20 cellular contexts compared by ENCODE assay signal in the genomic region with DNA sequence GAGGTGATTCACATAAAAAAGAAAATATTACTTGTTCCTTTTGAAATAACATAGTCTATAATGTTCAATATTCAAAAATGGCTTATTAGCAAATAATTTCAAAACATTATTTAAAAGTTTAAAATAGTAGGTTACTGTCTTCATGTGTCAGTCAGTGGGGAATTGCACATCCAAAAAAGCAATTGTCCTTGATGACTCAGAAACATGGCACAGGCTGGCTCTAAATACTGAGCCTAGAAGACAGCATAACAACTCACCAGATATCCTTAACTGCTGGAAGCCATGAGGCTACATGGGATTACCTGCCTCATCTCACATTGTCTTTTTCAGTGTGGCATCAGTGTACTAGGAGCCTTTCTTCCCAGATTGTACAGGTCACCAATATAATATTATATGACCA.
"Had no signal": no experiment of that assay in that cellular context is flagged by ENCODE, and none has a peak within 500 bp of the region (broad histone marks: within the 10 kb centered on the region; RNA-seq: fewer than 3 reads in every experiment).

No MANE protein-coding gene starts in this region.

- ATAC-seq: activated naive CD4-positive, alpha-beta T cell treated with anti-CD3 and anti-CD28 coated beads, Interleukin-2, amount 50 U/mL, for 72 hours; activated T-helper 17 cell treated with anti-CD3 and anti-CD28 coated beads, Interleukin-2, amount 50 U/mL, for 72 hours; gastrocnemius medialis; left ventricle myocardium superior; natural killer cell had no signal

- H3K4me1 ChIP-seq: adrenal gland, breast epithelium, gastrocnemius medialis, spleen, testis, uterus had no signal

- FAIRE-seq: TTC549 had no signal

- H3K27ac ChIP-seq: adrenal gland, breast epithelium, gastrocnemius medialis, spleen, testis, uterus had no signal

- H3K36me3 ChIP-seq: adrenal gland, breast epithelium, gastrocnemius medialis, spleen, uterus had no signal

- H3K4me3 ChIP-seq: adrenal gland, breast epithelium, gastrocnemius medialis, spleen, testis, uterus had no signal

- H3K27me3 ChIP-seq: adrenal gland, breast epithelium, gastrocnemius medialis, spleen, testis, uterus had no signal

- H3K9me3 ChIP-seq: adrenal gland, breast epithelium, gastrocnemius medialis, testis, uterus had no signal

- DNase-seq: activated CD4-positive, alpha-beta T cell treated with anti-CD3 and anti-CD28 coated beads for 1 hour; activated CD8-positive, alpha-beta memory T cell treated with anti-CD3 and anti-CD28 coated beads, Interleukin-2, amount 50 U/mL, for 4 hours; activated T-cell treated with anti-CD3 and anti-CD28 coated beads, Interleukin-2, amount 50 U/mL, for 24 hours; adrenal gland; cortex of kidney; erythroblast; gastrocnemius medialis; hippocampal formation; left ventricle myocardium superior; mammary epithelial cell; natural killer cell; spleen; stimulated activated CD4-positive, alpha-beta T cell treated with anti-CD3 and anti-CD28 coated beads, Interleukin-4, amount 100 ng/mL, for 1 hour; stimulated activated naive CD4-positive, alpha-beta T cell; testis; uterus had no signal
